ENCODE assay signal across 8 cellular contexts in the genomic region with DNA sequence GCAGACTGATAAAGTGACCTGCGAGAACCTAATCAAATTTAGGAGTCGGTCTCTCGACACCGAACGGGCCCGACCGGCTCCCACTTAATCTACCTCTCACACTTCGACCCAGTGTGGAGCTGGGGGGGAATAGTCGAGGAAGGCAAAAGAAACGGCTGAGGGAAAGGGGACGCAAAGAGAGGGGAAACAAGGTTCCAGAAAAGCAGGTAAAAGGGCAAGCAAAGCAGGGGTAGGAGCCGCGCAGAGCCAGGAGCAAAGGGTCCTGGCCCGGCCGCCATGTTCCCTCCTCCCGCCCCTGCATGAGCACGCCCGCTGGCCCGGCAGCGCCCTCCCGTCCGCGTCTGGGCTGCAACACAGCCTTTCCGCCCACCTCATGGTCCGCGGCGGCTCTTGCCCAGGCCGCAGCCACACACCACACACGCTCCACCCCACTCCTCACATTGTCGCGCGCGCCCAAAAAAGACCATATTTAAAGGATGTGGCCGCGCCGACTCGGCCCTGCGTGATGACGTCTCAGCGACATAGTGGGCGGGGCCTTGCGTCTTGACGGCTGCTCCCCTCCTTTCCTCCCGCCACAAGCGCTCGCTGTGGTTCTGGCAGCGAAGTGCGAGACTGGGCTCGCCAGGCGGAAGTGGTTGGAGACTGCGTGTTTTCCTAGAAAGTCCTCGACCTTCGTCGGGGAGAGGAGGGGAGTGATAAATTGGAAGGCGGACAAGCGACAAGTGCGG. TPM values are rescaled to one million over a fixed set of nuclear protein-coding genes. Genes with fewer than 3 reads are reported as not detected.
A peak's percentile ranks its signal among the peaks of the same experiment; 100 is the strongest.
DNase-seq lines count a peak whose midpoint lies in the region; ATAC-seq and TF ChIP-seq lines count a peak whose summit lies in the region.

A gene with protein sequence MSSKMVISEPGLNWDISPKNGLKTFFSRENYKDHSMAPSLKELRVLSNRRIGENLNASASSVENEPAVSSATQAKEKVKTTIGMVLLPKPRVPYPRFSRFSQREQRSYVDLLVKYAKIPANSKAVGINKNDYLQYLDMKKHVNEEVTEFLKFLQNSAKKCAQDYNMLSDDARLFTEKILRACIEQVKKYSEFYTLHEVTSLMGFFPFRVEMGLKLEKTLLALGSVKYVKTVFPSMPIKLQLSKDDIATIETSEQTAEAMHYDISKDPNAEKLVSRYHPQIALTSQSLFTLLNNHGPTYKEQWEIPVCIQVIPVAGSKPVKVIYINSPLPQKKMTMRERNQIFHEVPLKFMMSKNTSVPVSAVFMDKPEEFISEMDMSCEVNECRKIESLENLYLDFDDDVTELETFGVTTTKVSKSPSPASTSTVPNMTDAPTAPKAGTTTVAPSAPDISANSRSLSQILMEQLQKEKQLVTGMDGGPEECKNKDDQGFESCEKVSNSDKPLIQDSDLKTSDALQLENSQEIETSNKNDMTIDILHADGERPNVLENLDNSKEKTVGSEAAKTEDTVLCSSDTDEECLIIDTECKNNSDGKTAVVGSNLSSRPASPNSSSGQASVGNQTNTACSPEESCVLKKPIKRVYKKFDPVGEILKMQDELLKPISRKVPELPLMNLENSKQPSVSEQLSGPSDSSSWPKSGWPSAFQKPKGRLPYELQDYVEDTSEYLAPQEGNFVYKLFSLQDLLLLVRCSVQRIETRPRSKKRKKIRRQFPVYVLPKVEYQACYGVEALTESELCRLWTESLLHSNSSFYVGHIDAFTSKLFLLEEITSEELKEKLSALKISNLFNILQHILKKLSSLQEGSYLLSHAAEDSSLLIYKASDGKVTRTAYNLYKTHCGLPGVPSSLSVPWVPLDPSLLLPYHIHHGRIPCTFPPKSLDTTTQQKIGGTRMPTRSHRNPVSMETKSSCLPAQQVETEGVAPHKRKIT (minus strand): TSS at position 510 of the 728 bp plus-strand sequence. CDS start 1,165 bp downstream, outside the sequence.

- peak; percentile 98 for TF ChIP-seq POLR2A in GM18951 (IDR thresholded peaks at IDR 0.05; ENCODE audit: extremely low read depth, insufficient read depth, insufficient read length)
- TF ChIP-seq POLR2A in spleen (IDR thresholded peaks at IDR 0.05) = peak; percentile 84 to 92 (median 84)

- peak; percentile 93 for DNase-seq in AG08396 (ENCODE audit: low spot score)
- peak; percentile 91 for DNase-seq in NCI-H345 (lab: John Stamatoyannopoulos, UW)
- peak; percentile 89 to 94 (median 92) for DNase-seq in activated CD4-positive, CD25-positive, alpha-beta regulatory T cell (lab: John Stamatoyannopoulos, UW)
- DNase-seq in central memory CD4-positive, alpha-beta T cell = peak; percentile 93
- DNase-seq in inferior parietal cortex (ENCODE audit: extremely low spot score) = peak; percentile 92
- DNase-seq in spleen = peak; percentile 99

- peaks cover 22 to 62% (median 47%) of the 10 kb centered on the region in 6 donors for H3K4me1 ChIP-seq in spleen

- peak within 1 kb of the TSS; percentile 85 to 96 (median 92) for H3K27ac ChIP-seq in spleen

- no peaks in the 10 kb centered on the region for H3K27me3 ChIP-seq in spleen (replicated peaks in 1 of 7)

- ATAC-seq in HG03196 (IDR thresholded peaks at IDR 0.05; ENCODE audit: unreplicated experiment) = peak; percentile 87

- peak in 6 of 11 experiments; percentile 22 to 57 (median 38) for TF ChIP-seq CTCF in spleen (IDR thresholded peaks at IDR 0.05 in 8 of 11, conservative IDR thresholded peaks at IDR 0.05 in 3 of 11)

- H3K4me3 ChIP-seq in spleen = peak within 1 kb of the TSS; percentile 57 to 90 (median 76)

- no peaks in the 10 kb centered on the region for H3K9me3 ChIP-seq in spleen

- WGBS in spleen, 5 donors = 0 to 1% (median 1%) methylated on average over 48 to 57 of the region's 57 CpGs

- intact Hi-C loops in spleen (cut with DNase I; ENCODE audit: low total_unique reads) = no loop called here

- H3K36me3 ChIP-seq in spleen = peaks cover 0 to 22% (median 5%) of the 10 kb centered on the region in 6 donors

- in situ Hi-C loops in GM18951 (cut with MboI; ENCODE audit: low sequenced_read_pairs, unreplicated experiment) = no loop called here

RNA-seq across cellular contexts. Expression of the gene that starts here (rescaled TPM):
- 10 to 100 TPM; 36.1 to 66.4 (median 49.1) TPM for total RNA-seq in spleen
- polyA plus RNA-seq in spleen = 10 to 100 TPM; 15.8 to 17.9 (median 17.7) TPM

Comparison
In these comparisons a context has a peak if more than half of its experiments do, and no peak if none do; other contexts are left out.
1. Peak in every context shown above with its lines: DNase-seq, ATAC-seq, H3K4me3 ChIP-seq and H3K27ac ChIP-seq.